ENCODE assay signal across 20 cellular contexts in genomic region chr6:5521322-5521721, GRCh38.
DNase-seq lines count a peak whose midpoint lies in the region; ATAC-seq, FAIRE-seq and TF ChIP-seq lines count a peak whose summit lies in the region.
"Had no signal": no experiment of that assay in that cellular context is flagged by ENCODE, and none has a peak within 500 bp of the region (broad histone marks: within the 10 kb centered on the region; RNA-seq: fewer than 3 reads in every experiment).

No MANE protein-coding gene starts in this region.

- CTCF ChIA-PET in activated CD8-positive, alpha-beta T cell treated with anti-CD3 and anti-CD28 coated beads, Interleukin-2, amount 10 ng/mL, durations not matched to agents 7 days and 5 days (lab: Charles Lee) = interaction anchor here (0.5 to 1.5 kb wide), 2 partner anchors 14 to 487 kb away, joined by 3 to 4 read pairs; no protein-coding TSS in a partner anchor
- CTCF ChIA-PET in activated CD8-positive, alpha-beta T cell treated with anti-CD3 and anti-CD28 coated beads for 36 hours (lab: Charles Lee) = interaction anchor here (0.7 kb wide), 2 partner anchors 23 to 50 kb away, joined by 3 read pairs; no protein-coding TSS in a partner anchor

- no peaks in the 10 kb centered on the region for H4K20me1 ChIP-seq in osteoblast (ENCODE audit: insufficient read depth, low read length)

- no peak for FAIRE-seq in RCC 7860 (lab: Jason Lieb, UNC)
- FAIRE-seq: GM12878, H1 had no signal

- no peaks in the 10 kb centered on the region for H3K27me3 Mint-ChIP-seq in activated CD8-positive, alpha-beta T cell treated with anti-CD3 and anti-CD28 coated beads, Interleukin-2, amount 10 ng/mL, durations not matched to agents 7 days and 5 days (ENCODE audit: low read depth)
- no peaks in the 10 kb centered on the region for H3K27me3 Mint-ChIP-seq in activated CD8-positive, alpha-beta T cell treated with anti-CD3 and anti-CD28 coated beads for 36 hours

- H3K4me3 ChIP-seq in osteoblast (ENCODE audit: insufficient read depth, low read length) = no peak overlapping the region
- H3K4me3 ChIP-seq: GM12878 had no signal

- no peak for ATAC-seq in activated CD8-positive, alpha-beta T cell treated with anti-CD3 and anti-CD28 coated beads, Interleukin-2, amount 10 ng/mL, durations not matched to agents 7 days and 5 days
- ATAC-seq in activated CD8-positive, alpha-beta T cell treated with anti-CD3 and anti-CD28 coated beads for 36 hours = no peak
- ATAC-seq: GM12878 had no signal

- H3K27ac Mint-ChIP-seq in activated CD8-positive, alpha-beta T cell treated with anti-CD3 and anti-CD28 coated beads, Interleukin-2, amount 10 ng/mL, durations not matched to agents 7 days and 5 days = peak overlapping the region; percentile 8
- H3K27ac Mint-ChIP-seq in activated CD8-positive, alpha-beta T cell treated with anti-CD3 and anti-CD28 coated beads for 36 hours = no peak overlapping the region
- H3K27ac Mint-ChIP-seq: T-helper 1 cell treated with Interleukin-12 subunit alpha and Interleukin-12 subunit beta and Interleukin-4 antibody, amounts not matched to agents 30 μg/mL and 1 μg/mL, for 36 hours had no signal

- TF ChIP-seq CTCF in activated CD8-positive, alpha-beta T cell treated with anti-CD3 and anti-CD28 coated beads for 36 hours (IDR thresholded peaks at IDR 0.05) = no peak
- no peak for TF ChIP-seq CTCF in osteoblast (IDR thresholded peaks at IDR 0.05; ENCODE audit: extremely low read depth, low read depth, low read length)

- peaks cover 10% of the 10 kb centered on the region for H3K4me1 ChIP-seq in osteoblast (ENCODE audit: insufficient read depth, low read length)

- no peak overlapping the region for H3K27ac ChIP-seq in osteoblast (ENCODE audit: low read depth, low read length)
- H3K27ac ChIP-seq: C4-2B had no signal

- DNase-seq in activated CD8-positive, alpha-beta T cell treated with anti-CD3 and anti-CD28 coated beads, Interleukin-2, amount 10 ng/mL, durations not matched to agents 7 days and 5 days = no peak
- no peak for DNase-seq in activated CD8-positive, alpha-beta T cell treated with anti-CD3 and anti-CD28 coated beads for 36 hours
- DNase-seq in COR-L47 (lab: John Stamatoyannopoulos, UW) (peak; percentile 14), NCI-H69 (lab: John Stamatoyannopoulos, UW) (peak; percentile 68), lung microvascular endothelial cell (ENCODE audit: low read depth in 2 of 2) (peak; percentile 17 to 25), RCC 7860 (ENCODE audit: low spot score) (no peak), osteoblast (ENCODE audit: insufficient read length, low spot score, missing footprints) (no peak)
- DNase-seq: AML-193, DMS153, EL, NCI-H1417, NCI-H187, NCI-H446, NCI-H748 treated with DMSO at 0.1 percent for 48 hours, RPMI8226, SIG-M5 had no signal

- no peaks in the 10 kb centered on the region for H3K79me2 ChIP-seq in osteoblast (ENCODE audit: insufficient read depth, low read length)

- H3K36me3 Mint-ChIP-seq in activated CD8-positive, alpha-beta T cell treated with anti-CD3 and anti-CD28 coated beads, Interleukin-2, amount 10 ng/mL, durations not matched to agents 7 days and 5 days (ENCODE audit: low read depth) = peaks cover 11% of the 10 kb centered on the region
- H3K36me3 Mint-ChIP-seq in activated CD8-positive, alpha-beta T cell treated with anti-CD3 and anti-CD28 coated beads for 36 hours (ENCODE audit: low read depth) = no peaks in the 10 kb centered on the region

- H3K9me3 ChIP-seq in osteoblast (ENCODE audit: low read depth, low read length) = no peaks in the 10 kb centered on the region

- H2AFZ ChIP-seq in osteoblast (ENCODE audit: low read length) = no peak overlapping the region

- no peak overlapping the region for H3K4me2 ChIP-seq in osteoblast (ENCODE audit: insufficient read depth, low read length)

- H3K4me1 Mint-ChIP-seq in activated CD8-positive, alpha-beta T cell treated with anti-CD3 and anti-CD28 coated beads, Interleukin-2, amount 10 ng/mL, durations not matched to agents 7 days and 5 days (ENCODE audit: low read depth) = peaks cover 44% of the 10 kb centered on the region
- peaks cover 45% of the 10 kb centered on the region for H3K4me1 Mint-ChIP-seq in activated CD8-positive, alpha-beta T cell treated with anti-CD3 and anti-CD28 coated beads for 36 hours (ENCODE audit: low read depth)

- no peak overlapping the region for H3K4me3 Mint-ChIP-seq in activated CD8-positive, alpha-beta T cell treated with anti-CD3 and anti-CD28 coated beads, Interleukin-2, amount 10 ng/mL, durations not matched to agents 7 days and 5 days
- no peak overlapping the region for H3K4me3 Mint-ChIP-seq in activated CD8-positive, alpha-beta T cell treated with anti-CD3 and anti-CD28 coated beads for 36 hours
- H3K4me3 Mint-ChIP-seq: T-helper 1 cell treated with Interleukin-12 subunit alpha and Interleukin-12 subunit beta and Interleukin-4 antibody, amounts not matched to agents 30 μg/mL and 1 μg/mL, for 36 hours had no signal

- POLR2A ChIA-PET in activated CD8-positive, alpha-beta T cell treated with anti-CD3 and anti-CD28 coated beads, Interleukin-2, amount 10 ng/mL, durations not matched to agents 7 days and 5 days (lab: Charles Lee) = no interaction called here
- POLR2A ChIA-PET in activated CD8-positive, alpha-beta T cell treated with anti-CD3 and anti-CD28 coated beads for 36 hours (lab: Charles Lee) = interaction anchor here (0.6 kb wide), 1 partner anchor 603 kb away, joined by 3 read pairs; no protein-coding TSS in a partner anchor

- H3K9me3 Mint-ChIP-seq in activated CD8-positive, alpha-beta T cell treated with anti-CD3 and anti-CD28 coated beads, Interleukin-2, amount 10 ng/mL, durations not matched to agents 7 days and 5 days (ENCODE audit: insufficient read depth) = no peaks in the 10 kb centered on the region
- H3K9me3 Mint-ChIP-seq in activated CD8-positive, alpha-beta T cell treated with anti-CD3 and anti-CD28 coated beads for 36 hours = no peaks in the 10 kb centered on the region
- H3K9me3 Mint-ChIP-seq: T-helper 1 cell treated with Interleukin-12 subunit alpha and Interleukin-12 subunit beta and Interleukin-4 antibody, amounts not matched to agents 30 μg/mL and 1 μg/mL, for 36 hours had no signal

- intact Hi-C loops in activated CD8-positive, alpha-beta T cell treated with anti-CD3 and anti-CD28 coated beads for 36 hours (cut with micrococcal nuclease) = no loop called here

- no peaks in the 10 kb centered on the region for H3K27me3 ChIP-seq in osteoblast (ENCODE audit: insufficient read depth, low read length)

- no peaks in the 10 kb centered on the region for H3K36me3 ChIP-seq in osteoblast (ENCODE audit: insufficient read depth, low read length)

Comparison
In these comparisons a context has a peak if more than half of its experiments do, and no peak if none do; other contexts are left out.
1. DNase-seq: peak in COR-L47 (single experiment), NCI-H69 (single experiment) and lung microvascular endothelial cell (2 of 2); none in activated CD8-positive, alpha-beta T cell treated with anti-CD3 and anti-CD28 coated beads, Interleukin-2, amount 10 ng/mL, durations not matched to agents 7 days and 5 days (single experiment), activated CD8-positive, alpha-beta T cell treated with anti-CD3 and anti-CD28 coated beads for 36 hours (single experiment), RCC 7860 (single experiment) and osteoblast (single experiment).